In genomic region chr7:66837007-66837406, GRCh38 we compare ENCODE assay signal across 8 cellular contexts.
DNase-seq lines count a peak whose midpoint lies in the region; ATAC-seq and TF ChIP-seq lines count a peak whose summit lies in the region.

No MANE protein-coding gene starts in this region.

- no peaks in the 10 kb centered on the region for H3K9me2 ChIP-seq in HCT116 (ENCODE audit: insufficient read depth)

- no peaks in the 10 kb centered on the region for H3K79me2 ChIP-seq in HCT116 (ENCODE audit: insufficient read depth, low read length)

- TF ChIP-seq RAD21 in HCT116 (IDR thresholded peaks at IDR 0.05; ENCODE audit: low read depth), result peak; percentile 50

- H3K27ac ChIP-seq in HCT116 (ENCODE audit: low read depth, low read length), result no peak overlapping the region
- no peak overlapping the region for H3K27ac ChIP-seq in SJCRH30
- H3K27ac ChIP-seq in dorsolateral prefrontal cortex, result no peak overlapping the region

- no peaks in the 10 kb centered on the region for H3K36me3 ChIP-seq in BE2C
- H3K36me3 ChIP-seq in HCT116 (ENCODE audit: control insufficient read depth in 1 of 2, insufficient read depth in 2 of 2, low read length in 2 of 2), result no peaks in the 10 kb centered on the region
- H3K36me3 ChIP-seq in SJCRH30, result no peaks in the 10 kb centered on the region

- RAD21 ChIA-PET in HCT116 (lab: Charles Lee; ENCODE audit: low non-redundant PET in 1 of 2, low total read pairs in 2 of 2, uncharacterized antibody in 2 of 2, unreplicated experiment in 2 of 2), result no interaction called here

- peak; percentile 58 for TF ChIP-seq CTCF in BE2C (IDR thresholded peaks at IDR 0.05; ENCODE audit: low read depth, low read length)
- TF ChIP-seq CTCF in HCT116 (IDR thresholded peaks at IDR 0.05 in 2 of 3, conservative IDR thresholded peaks at IDR 0.05 in 1 of 3; ENCODE audit: borderline replicate concordance in 1 of 3, insufficient read depth in 1 of 3, low read depth in 2 of 3, low read length in 2 of 3), result peak in 2 of 3 experiments; percentile 63 to 68; a peak in 4 of 6 replicates
- TF ChIP-seq CTCF in fibroblast of mammary gland (conservative IDR thresholded peaks at IDR 0.05; ENCODE audit: control insufficient read depth, insufficient read depth, low read depth, low read length), result peak; percentile 51
- peak in 2 of 56 donors; percentile 11 to 17 for TF ChIP-seq CTCF in dorsolateral prefrontal cortex (IDR thresholded peaks at IDR 0.05 in 54 of 56, conservative IDR thresholded peaks at IDR 0.05 in 2 of 56; ENCODE audit: low read depth in 1 of 56, partially characterized antibody in 56 of 56)

- CTCF ChIA-PET in HCT116 (lab: Charles Lee), result no interaction called here

- no peak overlapping the region for H2AFZ ChIP-seq in HCT116 (ENCODE audit: low read depth, low read length, poor library complexity, severe bottlenecking)

- POLR2A ChIA-PET in HCT116 (lab: Charles Lee), result no interaction called here

- H3K4me2 ChIP-seq in HCT116 (ENCODE audit: low read length), result no peak overlapping the region

- H3K36me3 Mint-ChIP-seq in stimulated activated naive B cell treated with anti-CD40 and anti-IgM and Interleukin-4, amounts not matched to agents 10 μg/mL and 1 μg/mL and 100 μg/mL, for 72 hours, result peaks cover 0 to 2% of the 10 kb centered on the region in 2 donors

- intact Hi-C loops in HCT116 (cut with micrococcal nuclease) (no loop called here), dorsolateral prefrontal cortex (cut with DNase I) (no loop called here)

- H3K27ac Mint-ChIP-seq in stimulated activated naive B cell treated with anti-CD40 and anti-IgM and Interleukin-4, amounts not matched to agents 10 μg/mL and 1 μg/mL and 100 μg/mL, for 72 hours, result no peak overlapping the region

- H4K20me1 ChIP-seq in HCT116 (ENCODE audit: insufficient read depth), result no peaks in the 10 kb centered on the region

- H3K9me3 Mint-ChIP-seq in stimulated activated naive B cell treated with anti-CD40 and anti-IgM and Interleukin-4, amounts not matched to agents 10 μg/mL and 1 μg/mL and 100 μg/mL, for 72 hours, result peaks cover 0 to 4% of the 10 kb centered on the region in 2 donors

- H3K27me3 ChIP-seq in BE2C, result no peaks in the 10 kb centered on the region
- no peaks in the 10 kb centered on the region for H3K27me3 ChIP-seq in HCT116 (ENCODE audit: insufficient read depth, low read length)
- no peaks in the 10 kb centered on the region for H3K27me3 ChIP-seq in SJCRH30
- H3K27me3 ChIP-seq in dorsolateral prefrontal cortex, result no peaks in the 10 kb centered on the region

- no TSS peak for BruUV-seq in HCT116 (replicated peaks; lab: Mats Ljungman, UMichigan)

- DNase-seq in BE2C, result peak; percentile 38
- DNase-seq in HCT116 (ENCODE audit: low read depth, low spot score), result peak; percentile 26
- DNase-seq in SJCRH30, result peak; percentile 68 to 87
- peak; percentile 58 for DNase-seq in fibroblast of mammary gland (ENCODE audit: low read depth)
- no peak for DNase-seq in stimulated activated naive B cell treated with anti-CD40 and anti-IgM and Interleukin-4, amounts not matched to agents 10 μg/mL and 1 μg/mL and 100 μg/mL, for 72 hours
- DNase-seq in dorsolateral prefrontal cortex, result no peak
- DNase-seq in ureter (ENCODE audit: low spot score), result no peak

- H3K9me3 ChIP-seq in BE2C, result no peaks in the 10 kb centered on the region; the same call in 1 of the 2 replicates
- H3K9me3 ChIP-seq in HCT116 (ENCODE audit: control insufficient read depth in 1 of 2, insufficient read depth in 1 of 2, low read depth in 1 of 2, low read length in 2 of 2), result no peaks in the 10 kb centered on the region
- H3K9me3 ChIP-seq in SJCRH30 (replicated peaks), result no peaks in the 10 kb centered on the region

- no peaks in the 10 kb centered on the region for H3K27me3 Mint-ChIP-seq in stimulated activated naive B cell treated with anti-CD40 and anti-IgM and Interleukin-4, amounts not matched to agents 10 μg/mL and 1 μg/mL and 100 μg/mL, for 72 hours

- no peaks in the 10 kb centered on the region for H3K4me1 Mint-ChIP-seq in stimulated activated naive B cell treated with anti-CD40 and anti-IgM and Interleukin-4, amounts not matched to agents 10 μg/mL and 1 μg/mL and 100 μg/mL, for 72 hours

- TF ChIP-seq POLR2A in HCT116 (IDR thresholded peaks at IDR 0.05; ENCODE audit: borderline replicate concordance, extremely low read depth, insufficient read depth, insufficient read length), result no peak

- no peak overlapping the region for H3K9ac ChIP-seq in HCT116 (ENCODE audit: low read length)

- H3K4me1 ChIP-seq in BE2C (no peaks in the 10 kb centered on the region), HCT116 (ENCODE audit: control insufficient read depth in 1 of 2, insufficient read depth in 2 of 2, low read length in 2 of 2) (no peaks in the 10 kb centered on the region), SJCRH30 (no peaks in the 10 kb centered on the region)

- H3K4me3 Mint-ChIP-seq in stimulated activated naive B cell treated with anti-CD40 and anti-IgM and Interleukin-4, amounts not matched to agents 10 μg/mL and 1 μg/mL and 100 μg/mL, for 72 hours, result no peak overlapping the region

- ATAC-seq in HCT116 (peak; percentile 91), HG02938 (IDR thresholded peaks at IDR 0.05; ENCODE audit: unreplicated experiment) (no peak)
- ATAC-seq in stimulated activated naive B cell treated with anti-CD40 and anti-IgM and Interleukin-4, amounts not matched to agents 10 μg/mL and 1 μg/mL and 100 μg/mL, for 72 hours (replicated peaks), result peak; percentile 43 to 50

- H3K4me3 ChIP-seq in BE2C (ENCODE audit: low read depth, low read length) (no peak overlapping the region), HCT116 (replicated peaks in 1 of 2; ENCODE audit: low read depth in 1 of 2, low read length in 2 of 2) (no peak overlapping the region), SJCRH30 (no peak overlapping the region), fibroblast of mammary gland (ENCODE audit: control insufficient read depth, low read depth, low read length) (no peak overlapping the region), dorsolateral prefrontal cortex (no peak overlapping the region)

TF ChIP-seq in HCT116, 20 proteins besides CTCF, POLR2A, EP300 and RAD21:
- TF ChIP-seq, protein P1, sequence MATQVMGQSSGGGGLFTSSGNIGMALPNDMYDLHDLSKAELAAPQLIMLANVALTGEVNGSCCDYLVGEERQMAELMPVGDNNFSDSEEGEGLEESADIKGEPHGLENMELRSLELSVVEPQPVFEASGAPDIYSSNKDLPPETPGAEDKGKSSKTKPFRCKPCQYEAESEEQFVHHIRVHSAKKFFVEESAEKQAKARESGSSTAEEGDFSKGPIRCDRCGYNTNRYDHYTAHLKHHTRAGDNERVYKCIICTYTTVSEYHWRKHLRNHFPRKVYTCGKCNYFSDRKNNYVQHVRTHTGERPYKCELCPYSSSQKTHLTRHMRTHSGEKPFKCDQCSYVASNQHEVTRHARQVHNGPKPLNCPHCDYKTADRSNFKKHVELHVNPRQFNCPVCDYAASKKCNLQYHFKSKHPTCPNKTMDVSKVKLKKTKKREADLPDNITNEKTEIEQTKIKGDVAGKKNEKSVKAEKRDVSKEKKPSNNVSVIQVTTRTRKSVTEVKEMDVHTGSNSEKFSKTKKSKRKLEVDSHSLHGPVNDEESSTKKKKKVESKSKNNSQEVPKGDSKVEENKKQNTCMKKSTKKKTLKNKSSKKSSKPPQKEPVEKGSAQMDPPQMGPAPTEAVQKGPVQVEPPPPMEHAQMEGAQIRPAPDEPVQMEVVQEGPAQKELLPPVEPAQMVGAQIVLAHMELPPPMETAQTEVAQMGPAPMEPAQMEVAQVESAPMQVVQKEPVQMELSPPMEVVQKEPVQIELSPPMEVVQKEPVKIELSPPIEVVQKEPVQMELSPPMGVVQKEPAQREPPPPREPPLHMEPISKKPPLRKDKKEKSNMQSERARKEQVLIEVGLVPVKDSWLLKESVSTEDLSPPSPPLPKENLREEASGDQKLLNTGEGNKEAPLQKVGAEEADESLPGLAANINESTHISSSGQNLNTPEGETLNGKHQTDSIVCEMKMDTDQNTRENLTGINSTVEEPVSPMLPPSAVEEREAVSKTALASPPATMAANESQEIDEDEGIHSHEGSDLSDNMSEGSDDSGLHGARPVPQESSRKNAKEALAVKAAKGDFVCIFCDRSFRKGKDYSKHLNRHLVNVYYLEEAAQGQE (IDR thresholded peaks at IDR 0.05; ENCODE audit: low read depth), result no peak
- TF ChIP-seq ZFX (IDR thresholded peaks at IDR 0.05) (no peak), SRF (IDR thresholded peaks at IDR 0.05; ENCODE audit: low read depth) (no peak), CBX3 (IDR thresholded peaks at IDR 0.05; ENCODE audit: low read depth) (no peak), ZNF274 (IDR thresholded peaks at IDR 0.05; ENCODE audit: low read depth, low read length) (no peak), ELF1 (IDR thresholded peaks at IDR 0.05; ENCODE audit: borderline replicate concordance, low read depth) (no peak), TCF7L2 (IDR thresholded peaks at IDR 0.05; ENCODE audit: borderline replicate concordance, extremely low read depth, insufficient read depth, insufficient read length) (no peak), EZH2 (IDR thresholded peaks at IDR 0.05) (no peak), FOSL1 (IDR thresholded peaks at IDR 0.05; ENCODE audit: low read depth) (no peak), SP1 (IDR thresholded peaks at IDR 0.05; ENCODE audit: low read depth) (no peak)
- TF ChIP-seq, protein P2, sequence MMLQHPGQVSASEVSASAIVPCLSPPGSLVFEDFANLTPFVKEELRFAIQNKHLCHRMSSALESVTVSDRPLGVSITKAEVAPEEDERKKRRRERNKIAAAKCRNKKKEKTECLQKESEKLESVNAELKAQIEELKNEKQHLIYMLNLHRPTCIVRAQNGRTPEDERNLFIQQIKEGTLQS (IDR thresholded peaks at IDR 0.05), result no peak
TF ChIP-seq in HCT116: peak in this region for 0.

Comparison
In these comparisons a context has a peak if more than half of its experiments do, and no peak if none do; other contexts are left out.
1. DNase-seq: peak in BE2C (single experiment), HCT116 (single experiment), SJCRH30 (2 of 2) and fibroblast of mammary gland (single experiment); none in stimulated activated naive B cell treated with anti-CD40 and anti-IgM and Interleukin-4, amounts not matched to agents 10 μg/mL and 1 μg/mL and 100 μg/mL, for 72 hours (single experiment), dorsolateral prefrontal cortex (0 of 10) and ureter (single experiment).